21 cellular contexts compared by ENCODE assay signal in genomic region chr7:101957733-101958525, GRCh38.
DNase-seq lines count a peak whose midpoint lies in the region; ATAC-seq, FAIRE-seq and TF ChIP-seq lines count a peak whose summit lies in the region.
"Had no signal": no experiment of that assay in that cellular context is flagged by ENCODE, and none has a peak within 500 bp of the region (broad histone marks: within the 10 kb centered on the region; RNA-seq: fewer than 3 reads in every experiment).

No MANE protein-coding gene starts in this region.

- H3K4ac ChIP-seq in mesendoderm (ENCODE audit: low read depth, low read length): no peak overlapping the region

- H2BK120ac ChIP-seq in mesendoderm (ENCODE audit: low read depth, low read length): no peak overlapping the region

- H3K27me3 ChIP-seq in BLaER1 (no peaks in the 10 kb centered on the region), SK-N-SH (ENCODE audit: insufficient read depth) (no peaks in the 10 kb centered on the region), mesendoderm (ENCODE audit: insufficient read depth, low read length, poor library complexity) (no peaks in the 10 kb centered on the region)
- H3K27me3 ChIP-seq: breast epithelium had no signal

- peaks cover 19% of the 10 kb centered on the region for H3K36me3 Mint-ChIP-seq in nephron progenitor cell (ENCODE audit: low read depth)
- H3K36me3 Mint-ChIP-seq: memory B cell had no signal

- H3K9me3 ChIP-seq in BLaER1: no peaks in the 10 kb centered on the region
- no peaks in the 10 kb centered on the region for H3K9me3 ChIP-seq in SK-N-SH
- H3K9me3 ChIP-seq: breast epithelium, HAP-1 had no signal

- H3K27ac ChIP-seq in BLaER1: peak overlapping the region; percentile 69
- peak overlapping the region in 1 of 2 experiments; percentile 23; a peak in 1 of 4 replicates for H3K27ac ChIP-seq in SK-N-SH (ENCODE audit: low read depth in 2 of 2, low read length in 1 of 2)
- H3K27ac ChIP-seq in mesendoderm (ENCODE audit: low read depth, low read length): no peak overlapping the region
- H3K27ac ChIP-seq: breast epithelium had no signal

- no peak overlapping the region for H3K4me3 ChIP-seq in BLaER1
- H3K4me3 ChIP-seq in SK-N-SH (ENCODE audit: low read depth in 2 of 2, low read length in 1 of 2): no peak overlapping the region
- H3K4me3 ChIP-seq in mesendoderm (ENCODE audit: low read length): no peak overlapping the region
- H3K4me3 ChIP-seq: breast epithelium, HAP-1 had no signal

- H3K9ac ChIP-seq in BLaER1: peak overlapping the region; percentile 51; the same call in 1 of the 2 replicates
- H3K9ac ChIP-seq in SK-N-SH: no peak overlapping the region
- peak overlapping the region; percentile 33 for H3K9ac ChIP-seq in mesendoderm (ENCODE audit: low read length)

- H2BK15ac ChIP-seq in mesendoderm (replicated peaks; ENCODE audit: low read depth): no peak overlapping the region

- H2AFZ ChIP-seq in SK-N-SH (ENCODE audit: low read depth): no peak overlapping the region

- TF ChIP-seq EP300 in SK-N-SH (IDR thresholded peaks at IDR 0.05; ENCODE audit: borderline replicate concordance in 1 of 2, low read depth in 1 of 2, low read length in 1 of 2): no peak

- H3K23ac ChIP-seq in mesendoderm (ENCODE audit: low read length): no peak overlapping the region

- H3K56ac ChIP-seq in mesendoderm (ENCODE audit: low read length): peak overlapping the region; percentile 50

- no peak overlapping the region for H4K8ac ChIP-seq in mesendoderm (ENCODE audit: low read depth, low read length)

- H3F3A ChIP-seq in SK-N-SH (replicated peaks; ENCODE audit: insufficient read depth): peaks cover 15% of the 10 kb centered on the region

- H3K9me3 Mint-ChIP-seq in nephron progenitor cell: no peaks in the 10 kb centered on the region
- H3K9me3 Mint-ChIP-seq: IgD-negative memory B cell, memory B cell had no signal

- H4K20me1 ChIP-seq in BLaER1 (peaks cover 34% of the 10 kb centered on the region), SK-N-SH (ENCODE audit: insufficient read depth) (0 out of 2 replicates have a peak, but pooled peaks cover 3% of the 10 kb centered on the region)

- FAIRE-seq in GM18507 (lab: Jason Lieb, UNC): peak; percentile 36

- TF ChIP-seq CTCF in SK-N-SH (IDR thresholded peaks at IDR 0.05) (no peak), nephron progenitor cell (IDR thresholded peaks at IDR 0.05) (no peak)

- H3K79me1 ChIP-seq in mesendoderm (ENCODE audit: low read length): peaks cover 25% of the 10 kb centered on the region

- H3K4me1 Mint-ChIP-seq in nephron progenitor cell: peaks cover 65% of the 10 kb centered on the region

- no peak for ATAC-seq in HG03521 (IDR thresholded peaks at IDR 0.05; ENCODE audit: unreplicated experiment)

- H3K27ac Mint-ChIP-seq in nephron progenitor cell: no peak overlapping the region
- H3K27ac Mint-ChIP-seq: activated naive CD8-positive, alpha-beta T cell; memory B cell had no signal

- peaks cover 83% of the 10 kb centered on the region for H3K79me2 ChIP-seq in SK-N-SH (ENCODE audit: insufficient read depth)
- peaks cover 59% of the 10 kb centered on the region for H3K79me2 ChIP-seq in mesendoderm (ENCODE audit: control insufficient read depth, insufficient read depth, low read length)

- H3K4me1 ChIP-seq in BLaER1: peaks cover 100% of the 10 kb centered on the region
- peaks cover 8 to 31% of the 10 kb centered on the region in 2 experiments for H3K4me1 ChIP-seq in SK-N-SH (ENCODE audit: control insufficient read depth in 1 of 2, insufficient read depth in 2 of 2, low read depth in 1 of 2, low read length in 1 of 2)
- peaks cover 7% of the 10 kb centered on the region for H3K4me1 ChIP-seq in mesendoderm (ENCODE audit: control insufficient read depth, low read depth, low read length)
- H3K4me1 ChIP-seq: breast epithelium had no signal

- H3K4me2 ChIP-seq in BLaER1: peak overlapping the region; percentile 77
- no peak overlapping the region for H3K4me2 ChIP-seq in SK-N-SH
- H3K4me2 ChIP-seq in mesendoderm (ENCODE audit: low read length): no peak overlapping the region

- H3K9me2 ChIP-seq in SK-N-SH: no peaks in the 10 kb centered on the region

- TF ChIP-seq RAD21 in SK-N-SH (IDR thresholded peaks at IDR 0.05; ENCODE audit: low read length): no peak

- no peak overlapping the region for H2AK5ac ChIP-seq in mesendoderm (ENCODE audit: low read length)

- no peak for DNase-seq in GM18507 (ENCODE audit: extremely low spot score, insufficient read length, low read depth)
- DNase-seq in SK-N-SH: no peak
- DNase-seq in mesendoderm: no peak
- DNase-seq in nephron progenitor cell: no peak
- no peak for DNase-seq in HuH-7.5 (ENCODE audit: low spot score)
- DNase-seq in kidney glomerular epithelial cell (lab: John Stamatoyannopoulos, UW): no peak
- DNase-seq: activated CD4-positive, alpha-beta T cell treated with anti-CD3 and anti-CD28 coated beads for 48 hours; activated T-cell treated with anti-CD3 and anti-CD28 coated beads for 4 hours; COR-L47; GDM1; head of caudate nucleus; NCI-H1105 treated with DMSO at 0.1 percent for 48 hours; NCI-H2227 treated with DMSO at 0.1 percent for 48 hours; retina had no signal

- CTCF ChIA-PET in SK-N-SH (lab: Yijun Ruan, JAX): interaction anchor here (1.5 to 2.7 kb wide), 2 partner anchors 11 to 101 kb away, joined by 3 to 9 read pairs; no protein-coding TSS in a partner anchor

- H3K18ac ChIP-seq in mesendoderm (ENCODE audit: low read length): no peak overlapping the region

- WGBS in SK-N-SH (ENCODE audit: low lambda C conversion rate): 84% methylated on average over 12 of the region's 12 CpGs
- no CpG with 5 or more reads among the region's 12 CpGs for WGBS in mesendoderm (ENCODE audit: extremely low coverage, insufficient coverage, low lambda C conversion rate)

- H4K5ac ChIP-seq in mesendoderm (ENCODE audit: low read length): no peak overlapping the region

- H3K27me3 Mint-ChIP-seq in nephron progenitor cell (ENCODE audit: low read depth, poor library complexity): peaks cover 3% of the 10 kb centered on the region
- H3K27me3 Mint-ChIP-seq: activated naive CD8-positive, alpha-beta T cell; memory B cell had no signal

- no peak overlapping the region for H2BK5ac ChIP-seq in mesendoderm (ENCODE audit: low read length)

- H3K36me3 ChIP-seq in BLaER1: peaks cover 32% of the 10 kb centered on the region
- no peaks in the 10 kb centered on the region for H3K36me3 ChIP-seq in SK-N-SH (replicated peaks in 1 of 2; ENCODE audit: control insufficient read depth in 1 of 2, insufficient read depth in 2 of 2, low read length in 1 of 2)
- no peaks in the 10 kb centered on the region for H3K36me3 ChIP-seq in mesendoderm (ENCODE audit: control insufficient read depth, insufficient read depth, low read length)
- H3K36me3 ChIP-seq: breast epithelium, HAP-1 had no signal

- POLR2A ChIA-PET in SK-N-SH (lab: Yijun Ruan, JAX): no interaction called here

- no peak overlapping the region for H3K4me3 Mint-ChIP-seq in nephron progenitor cell
- H3K4me3 Mint-ChIP-seq: activated naive CD8-positive, alpha-beta T cell; memory B cell had no signal

TF ChIP-seq in SK-N-SH, 30 proteins besides CTCF, POLR2A, EP300 and RAD21:
- TF ChIP-seq USF2 (IDR thresholded peaks at IDR 0.05; ENCODE audit: borderline replicate concordance, low read depth, low read length) (no peak), NFIC (IDR thresholded peaks at IDR 0.05; ENCODE audit: borderline replicate concordance) (no peak), GATA2 (CRISPR knock-in tag; IDR thresholded peaks at IDR 0.05) (0 out of 2 replicates have a peak, but pooled peaks have one; percentile 9), NRF1 (IDR thresholded peaks at IDR 0.05; ENCODE audit: low read depth, low read length) (no peak), GABPA (IDR thresholded peaks at IDR 0.05; ENCODE audit: low read depth) (no peak)
